26 cellular contexts compared by ENCODE assay signal in genomic region chr3:183937601-183938286, GRCh38. TPM values are rescaled to one million over a fixed set of nuclear protein-coding genes. Genes with fewer than 3 reads are reported as not detected.
DNase-seq lines count a peak whose midpoint lies in the region; ATAC-seq and TF ChIP-seq lines count a peak whose summit lies in the region.
"Had no signal": no experiment of that assay in that cellular context is flagged by ENCODE, and none has a peak within 500 bp of the region (broad histone marks: within the 10 kb centered on the region; RNA-seq: fewer than 3 reads in every experiment).

No MANE protein-coding gene starts in this region.

- H3K36me3 Mint-ChIP-seq in natural killer cell treated with Interleukin-12 subunit alpha and Interleukin-12 subunit beta and Interleukin-15 and Interleukin-18, amount 100 ng/mL, for 72 hours, result no peaks in the 10 kb centered on the region
- H3K36me3 Mint-ChIP-seq in natural killer cell (no peaks in the 10 kb centered on the region), chondrocyte (ENCODE audit: low read depth) (peaks cover 36% of the 10 kb centered on the region)

- intact Hi-C loops in natural killer cell (cut with micrococcal nuclease), result no loop called here

- no peak for TF ChIP-seq CTCF in natural killer cell (IDR thresholded peaks at IDR 0.05)
- TF ChIP-seq CTCF in chondrocyte (IDR thresholded peaks at IDR 0.05), result no peak

- no peak for DNase-seq in natural killer cell treated with Interleukin-12 subunit alpha and Interleukin-12 subunit beta and Interleukin-15 and Interleukin-18, amount 100 ng/mL, for 72 hours (ENCODE audit: low spot score)
- no peak for DNase-seq in natural killer cell
- peak; percentile 55 for DNase-seq in M059J (ENCODE audit: low read depth)
- peak; percentile 36 for DNase-seq in foreskin melanocyte
- no peak for DNase-seq in stimulated activated CD4-positive, alpha-beta T cell treated with anti-CD3 and anti-CD28 coated beads, Interleukin-15, amount 100 ng/mL, for 24 hours
- DNase-seq in chondrocyte (ENCODE audit: low spot score), result no peak
- DNase-seq in NCI-H1048 (lab: John Stamatoyannopoulos, UW), result no peak
- DNase-seq: activated CD4-positive, alpha-beta memory T cell treated with anti-CD3 and anti-CD28 coated beads for 36 hours; activated CD4-positive, alpha-beta T cell treated with anti-CD3 and anti-CD28 coated beads for 1 hour; activated CD8-positive, alpha-beta memory T cell treated with anti-CD3 and anti-CD28 coated beads, Interleukin-2, amount 50 U/mL, for 48 hours; AML-193; anterior cingulate cortex; CD4-positive, alpha-beta T cell; DND-41; NCI-H1092; NCI-H1694; NCI-H82; right cardiac atrium; stimulated activated CD4-positive, alpha-beta T cell treated with anti-CD3 and anti-CD28 coated beads, Interleukin-2, amount 100 ng/mL, for 24 hours; stimulated activated naive CD8-positive, alpha-beta T cell treated with anti-CD3 and anti-CD28 coated beads, Interleukin-15, amount 100 ng/mL, for 72 hours; T-helper 2 cell; uterus had no signal

- H3K4me3 Mint-ChIP-seq in natural killer cell treated with Interleukin-12 subunit alpha and Interleukin-12 subunit beta and Interleukin-15 and Interleukin-18, amount 100 ng/mL, for 72 hours, result no peak overlapping the region
- H3K4me3 Mint-ChIP-seq in natural killer cell (no peak overlapping the region), chondrocyte (ENCODE audit: unreplicated experiment) (no peak overlapping the region)
- H3K4me3 Mint-ChIP-seq: activated CD4-positive, alpha-beta memory T cell treated with anti-CD3 and anti-CD28 coated beads for 36 hours; activated naive CD4-positive, alpha-beta T cell treated with anti-CD3 and anti-CD28 coated beads, Interleukin-2, amount 50 U/mL, for 24 hours; CD4-positive, alpha-beta T cell; stimulated activated naive CD8-positive, alpha-beta T cell treated with anti-CD3 and anti-CD28 coated beads, Interleukin-15, amount 100 ng/mL, for 72 hours had no signal

- no peaks in the 10 kb centered on the region for H3K9me3 Mint-ChIP-seq in natural killer cell treated with Interleukin-12 subunit alpha and Interleukin-12 subunit beta and Interleukin-15 and Interleukin-18, amount 100 ng/mL, for 72 hours
- H3K9me3 Mint-ChIP-seq in natural killer cell, result no peaks in the 10 kb centered on the region
- H3K9me3 Mint-ChIP-seq in chondrocyte (ENCODE audit: low read depth), result no peaks in the 10 kb centered on the region
- H3K9me3 Mint-ChIP-seq: activated CD4-positive, alpha-beta memory T cell treated with anti-CD3 and anti-CD28 coated beads for 36 hours; activated naive CD4-positive, alpha-beta T cell treated with anti-CD3 and anti-CD28 coated beads, Interleukin-2, amount 50 U/mL, for 24 hours; CD4-positive, alpha-beta T cell; stimulated activated naive CD8-positive, alpha-beta T cell treated with anti-CD3 and anti-CD28 coated beads, Interleukin-15, amount 100 ng/mL, for 72 hours had no signal

- no peak overlapping the region for H3K27ac Mint-ChIP-seq in natural killer cell treated with Interleukin-12 subunit alpha and Interleukin-12 subunit beta and Interleukin-15 and Interleukin-18, amount 100 ng/mL, for 72 hours
- H3K27ac Mint-ChIP-seq in natural killer cell, result no peak overlapping the region
- H3K27ac Mint-ChIP-seq in chondrocyte (ENCODE audit: unreplicated experiment), result no peak overlapping the region
- H3K27ac Mint-ChIP-seq: activated CD4-positive, alpha-beta memory T cell treated with anti-CD3 and anti-CD28 coated beads for 36 hours; activated naive CD4-positive, alpha-beta T cell treated with anti-CD3 and anti-CD28 coated beads, Interleukin-2, amount 50 U/mL, for 24 hours; CD4-positive, alpha-beta T cell; stimulated activated naive CD8-positive, alpha-beta T cell treated with anti-CD3 and anti-CD28 coated beads, Interleukin-15, amount 100 ng/mL, for 72 hours had no signal

- ATAC-seq in natural killer cell treated with Interleukin-12 subunit alpha and Interleukin-12 subunit beta and Interleukin-15 and Interleukin-18, amount 100 ng/mL, for 72 hours, result peak; percentile 32 to 41
- ATAC-seq in natural killer cell, result no peak
- no peak for ATAC-seq in HG03442 (IDR thresholded peaks at IDR 0.05; ENCODE audit: unreplicated experiment)
- ATAC-seq: HCT116; left lobe of liver; right cardiac atrium; stimulated activated naive CD8-positive, alpha-beta T cell treated with anti-CD3 and anti-CD28 coated beads, Interleukin-15, amount 100 ng/mL, for 72 hours had no signal

- H3K4me1 Mint-ChIP-seq in natural killer cell treated with Interleukin-12 subunit alpha and Interleukin-12 subunit beta and Interleukin-15 and Interleukin-18, amount 100 ng/mL, for 72 hours (ENCODE audit: low read depth in 2 of 2), result no peaks in the 10 kb centered on the region
- H3K4me1 Mint-ChIP-seq in natural killer cell (no peaks in the 10 kb centered on the region), chondrocyte (ENCODE audit: low read depth) (no peaks in the 10 kb centered on the region)
- H3K4me1 Mint-ChIP-seq: activated naive CD4-positive, alpha-beta T cell treated with anti-CD3 and anti-CD28 coated beads, Interleukin-2, amount 50 U/mL, for 24 hours; stimulated activated naive CD8-positive, alpha-beta T cell treated with anti-CD3 and anti-CD28 coated beads, Interleukin-15, amount 100 ng/mL, for 72 hours had no signal

- H3K27me3 Mint-ChIP-seq in natural killer cell treated with Interleukin-12 subunit alpha and Interleukin-12 subunit beta and Interleukin-15 and Interleukin-18, amount 100 ng/mL, for 72 hours, result no peaks in the 10 kb centered on the region
- no peaks in the 10 kb centered on the region for H3K27me3 Mint-ChIP-seq in natural killer cell (ENCODE audit: low read depth in 2 of 2)
- no peaks in the 10 kb centered on the region for H3K27me3 Mint-ChIP-seq in chondrocyte (ENCODE audit: low read depth)
- H3K27me3 Mint-ChIP-seq: activated CD4-positive, alpha-beta memory T cell treated with anti-CD3 and anti-CD28 coated beads for 36 hours; activated naive CD4-positive, alpha-beta T cell treated with anti-CD3 and anti-CD28 coated beads, Interleukin-2, amount 50 U/mL, for 24 hours; CD4-positive, alpha-beta T cell; stimulated activated naive CD8-positive, alpha-beta T cell treated with anti-CD3 and anti-CD28 coated beads, Interleukin-15, amount 100 ng/mL, for 72 hours had no signal

RNA-seq across cellular contexts. Expression of gene PARL, which starts 53.1 kb away (rescaled TPM):
- total RNA-seq in natural killer cell treated with Interleukin-12 subunit alpha and Interleukin-12 subunit beta and Interleukin-15 and Interleukin-18, amount 100 ng/mL, for 72 hours, result 10 to 100 TPM; 79.3 to 98.7 TPM
- total RNA-seq in natural killer cell (10 to 100 TPM; 35.1 to 47.1 (median 37.7) TPM), chondrocyte (39.2 to 45.4 TPM (median 44.7 TPM) in 3 replicates)
- 73.0 and 75.4 TPM in 2 replicates for total RNA-seq in M059J (2014; rRNA removed; shearing (Covaris generic))

Comparison
In these comparisons a context has a peak if more than half of its experiments do, and no peak if none do; other contexts are left out.
1. ATAC-seq: peak in natural killer cell treated with Interleukin-12 subunit alpha and Interleukin-12 subunit beta and Interleukin-15 and Interleukin-18, amount 100 ng/mL, for 72 hours (2 of 2); none in natural killer cell (0 of 3) and HG03442 (single experiment).
2. DNase-seq: peak in M059J (single experiment) and foreskin melanocyte (single experiment); none in natural killer cell treated with Interleukin-12 subunit alpha and Interleukin-12 subunit beta and Interleukin-15 and Interleukin-18, amount 100 ng/mL, for 72 hours (single experiment), natural killer cell (single experiment), stimulated activated CD4-positive, alpha-beta T cell treated with anti-CD3 and anti-CD28 coated beads, Interleukin-15, amount 100 ng/mL, for 24 hours (single experiment), chondrocyte (single experiment) and NCI-H1048 (single experiment).